ENCODE assay signal across 8 cellular contexts in genomic region chr19:677601-678380, GRCh38. TPM values are rescaled to one million over a fixed set of nuclear protein-coding genes. Genes with fewer than 3 reads are reported as not detected.
A peak's percentile ranks its signal among the peaks of the same experiment; 100 is the strongest.
DNase-seq lines count a peak whose midpoint lies in the region; FAIRE-seq and TF ChIP-seq lines count a peak whose summit lies in the region.

No MANE protein-coding gene starts in this region.

- no peak overlapping the region for H2BK12ac ChIP-seq in neuronal stem cell (ENCODE audit: low read length)

- peaks cover 0 to 3% (median 2%) of the 10 kb centered on the region in 7 donors for H3K9me3 Mint-ChIP-seq in CD14-positive monocyte
- no peaks in the 10 kb centered on the region for H3K9me3 Mint-ChIP-seq in chondrocyte (ENCODE audit: low read depth)

- H3K4me1 Mint-ChIP-seq in CD14-positive monocyte (peaks cover 48% of the 10 kb centered on the region), chondrocyte (ENCODE audit: low read depth) (peaks cover 32% of the 10 kb centered on the region)

- H3K27ac ChIP-seq in neuronal stem cell (replicated peaks; ENCODE audit: low read length) (no peak overlapping the region), small intestine (ENCODE audit: low read depth in 1 of 2, low read length in 1 of 2) (peak overlapping the region in 1 of 2 donors; percentile 1)

- H3K18ac ChIP-seq in neuronal stem cell (ENCODE audit: low read length), result no peak overlapping the region

- peaks cover 6% of the 10 kb centered on the region for H3K79me1 ChIP-seq in neuronal stem cell (ENCODE audit: low read depth, low read length)

- no peak for TF ChIP-seq RAD21 in Ishikawa (IDR thresholded peaks at IDR 0.05; ENCODE audit: low read depth)

- no peak overlapping the region for H2BK5ac ChIP-seq in neuronal stem cell (ENCODE audit: low read length)

- H2BK120ac ChIP-seq in neuronal stem cell (ENCODE audit: low read depth, low read length), result no peak overlapping the region

- H3K4me1 ChIP-seq in neuronal stem cell (ENCODE audit: control insufficient read depth in 2 of 2, insufficient read depth in 1 of 2, low read depth in 1 of 2, low read length in 2 of 2), result peaks cover 14 to 25% of the 10 kb centered on the region in 2 donors
- peaks cover 0 to 7% of the 10 kb centered on the region in 2 donors for H3K4me1 ChIP-seq in small intestine (ENCODE audit: control insufficient read depth in 2 of 2, insufficient read depth in 1 of 2, low read depth in 1 of 2, low read length in 1 of 2)

- H3K9me3 ChIP-seq in neuronal stem cell (replicated peaks in 1 of 2; ENCODE audit: control insufficient read depth in 2 of 2, insufficient read depth in 1 of 2, low read depth in 1 of 2, low read length in 2 of 2) (no peaks in the 10 kb centered on the region), small intestine (ENCODE audit: control insufficient read depth, low read depth) (no peaks in the 10 kb centered on the region)

- intact Hi-C loops in CD14-positive monocyte (cut with micrococcal nuclease), result no loop called here

- peak overlapping the region; percentile 56 for H3K14ac ChIP-seq in neuronal stem cell (ENCODE audit: low read length)

- no peak; the same call in 1 of the 2 replicates for TF ChIP-seq EP300 in Ishikawa (IDR thresholded peaks at IDR 0.05; ENCODE audit: borderline replicate concordance)

- H3K27ac Mint-ChIP-seq in CD14-positive monocyte (no peak overlapping the region), chondrocyte (ENCODE audit: unreplicated experiment) (peak overlapping the region; percentile 95)

- H3K23ac ChIP-seq in neuronal stem cell (ENCODE audit: low read depth, low read length, poor library complexity), result no peak overlapping the region

- peak overlapping the region; percentile 74 for H2AK5ac ChIP-seq in neuronal stem cell (ENCODE audit: low read depth, low read length)

- no peak overlapping the region for H3K4me2 ChIP-seq in neuronal stem cell (ENCODE audit: insufficient read depth, low read length, poor library complexity, severe bottlenecking)

- peaks cover 2 to 18% (median 18%) of the 10 kb centered on the region in 3 experiments for H3K27me3 ChIP-seq in neuronal stem cell (ENCODE audit: control insufficient read depth in 3 of 3, insufficient read depth in 3 of 3, low read depth in 1 of 3, low read length in 3 of 3)
- H3K27me3 ChIP-seq in small intestine (ENCODE audit: control insufficient read depth in 2 of 2, insufficient read depth in 2 of 2, low read length in 2 of 2), result peaks cover 0 to 9% of the 10 kb centered on the region in 2 donors

- no CpG with 5 or more reads among the region's 21 CpGs for WGBS in neuronal stem cell (ENCODE audit: extremely low coverage in 2 of 2, insufficient read length in 2 of 2, insufficient replicate concordance in 1 of 2), 2 donors
- WGBS in small intestine, 3 donors, result 29 to 51% (median 31%) methylated on average over 19 to 21 of the region's 21 CpGs

- peaks cover 14 to 46% (median 32%) of the 10 kb centered on the region in 3 donors for H3K27me3 Mint-ChIP-seq in CD14-positive monocyte (ENCODE audit: low read depth in 3 of 3)
- H3K27me3 Mint-ChIP-seq in chondrocyte (ENCODE audit: low read depth), result no peaks in the 10 kb centered on the region

- peak overlapping the region; percentile 67 for H2BK15ac ChIP-seq in neuronal stem cell (ENCODE audit: low read length)

- H3K4me3 ChIP-seq in neuronal stem cell (ENCODE audit: low read length in 2 of 2), result no peak overlapping the region
- no peak overlapping the region for H3K4me3 ChIP-seq in small intestine (ENCODE audit: low read depth in 1 of 2, low read length in 2 of 2)

- H3K36me3 ChIP-seq in neuronal stem cell (replicated peaks in 1 of 2; ENCODE audit: control insufficient read depth in 2 of 2, insufficient read depth in 2 of 2, low read length in 2 of 2) (no peaks in the 10 kb centered on the region), small intestine (ENCODE audit: control insufficient read depth in 2 of 2, insufficient read depth in 2 of 2, low read length in 2 of 2) (no peaks in the 10 kb centered on the region)

- DNase-seq in CD14-positive monocyte (ENCODE audit: low spot score) (no peak), chondrocyte (ENCODE audit: low spot score) (peak; percentile 92), neuronal stem cell (ENCODE audit: low spot score) (no peak), frontal cortex (ENCODE audit: low spot score in 2 of 2) (no peak), small intestine (no peak), cerebellar cortex (ENCODE audit: low spot score) (no peak)
- DNase-seq in activated CD4-positive, alpha-beta T cell treated with anti-CD3 and anti-CD28 coated beads, Interleukin-2, amount 50 U/mL, for 1 hour, result no peak

- FAIRE-seq in frontal cortex (lab: Jason Lieb, UNC) (no peak), small intestine (lab: Jason Lieb, UNC) (no peak)

- H3K9ac ChIP-seq in neuronal stem cell (ENCODE audit: low read depth, low read length, poor library complexity), result peak overlapping the region; percentile 77

- no peak overlapping the region for H4K8ac ChIP-seq in neuronal stem cell (ENCODE audit: low read depth, low read length)

- H3K36me3 Mint-ChIP-seq in CD14-positive monocyte (peaks cover 3 to 4% of the 10 kb centered on the region in 2 donors), chondrocyte (ENCODE audit: low read depth) (peaks cover 4% of the 10 kb centered on the region)

- H2AFZ ChIP-seq in neuronal stem cell (ENCODE audit: low read length), result no peak overlapping the region

- no peak overlapping the region for H4K91ac ChIP-seq in neuronal stem cell (ENCODE audit: low read depth, low read length, poor library complexity)

- peak overlapping the region; percentile 16 to 57 for H3K4me3 Mint-ChIP-seq in CD14-positive monocyte
- H3K4me3 Mint-ChIP-seq in chondrocyte (ENCODE audit: unreplicated experiment), result peak overlapping the region; percentile 75

- no peak for TF ChIP-seq CTCF in CD14-positive monocyte (IDR thresholded peaks at IDR 0.05)
- no peak for TF ChIP-seq CTCF in chondrocyte (IDR thresholded peaks at IDR 0.05)

- no peak overlapping the region for H3K4ac ChIP-seq in neuronal stem cell (ENCODE audit: low read length)

TF ChIP-seq in Ishikawa, 13 proteins besides CTCF, POLR2A, EP300 and RAD21:
- TF ChIP-seq USF1 (IDR thresholded peaks at IDR 0.05), result no peak
- TF ChIP-seq MAX (IDR thresholded peaks at IDR 0.05), result peak; percentile 4; the same call in 1 of the 2 replicates
- TF ChIP-seq ZBTB7A (IDR thresholded peaks at IDR 0.05; ENCODE audit: low read depth), result no peak
- TF ChIP-seq YY1 (IDR thresholded peaks at IDR 0.05; ENCODE audit: low read depth), result no peak
- TF ChIP-seq TEAD4 (IDR thresholded peaks at IDR 0.05), result no peak
TF ChIP-seq in Ishikawa: peak in this region for 1.

RNA-seq across cellular contexts. Expression of gene FSTL3, which starts 1.6 kb away (rescaled TPM):
- polyA plus RNA-seq in CD14-positive monocyte (1 to 10 TPM; 2.5 to 5.2 TPM), small intestine (10 to 100 TPM in 1 of 3 donors, 1 to 10 TPM in 2; 4.0 to 30.0 (median 5.4) TPM)
- total RNA-seq in chondrocyte (267 to 316 TPM (median 312 TPM) in 3 replicates), frontal cortex (2.0 TPM)
- 6.2 TPM for polyA plus RNA-seq in neuronal stem cell (2013, experiment 1 of 2)
- polyA plus RNA-seq in neuronal stem cell (2013, experiment 2 of 2), result 6.2 TPM

RNA-seq across cellular contexts. Expression of gene RNF126, which starts 14.8 kb away (rescaled TPM):
- polyA plus RNA-seq in CD14-positive monocyte, result 10 to 100 TPM; 29.1 to 31.6 TPM
- 29.3 to 36.3 TPM (median 29.5 TPM) in 3 replicates for total RNA-seq in chondrocyte
- 59.4 TPM for polyA plus RNA-seq in neuronal stem cell (2013, experiment 1 of 2)
- polyA plus RNA-seq in neuronal stem cell (2013, experiment 2 of 2), result 57.6 TPM
- total RNA-seq in frontal cortex, result 17.5 TPM
- polyA plus RNA-seq in small intestine, result 10 to 100 TPM; 54.4 to 60.2 (median 56.5) TPM

RNA-seq across cellular contexts. Expression of gene PRSS57, which starts 17.5 kb away (rescaled TPM):
- polyA plus RNA-seq in CD14-positive monocyte (1 to 10 TPM in 1 of 2 donors, under 1 TPM in 1; 0.78 to 1.4 TPM), small intestine (not detected)
- total RNA-seq in chondrocyte (not detected in 3 replicates), frontal cortex (not detected)
- 0.03 TPM for polyA plus RNA-seq in neuronal stem cell (2013, experiment 1 of 2)
- polyA plus RNA-seq in neuronal stem cell (2013, experiment 2 of 2), result 0.06 TPM

RNA-seq across cellular contexts. Expression of gene PALM, which starts 30.9 kb away (rescaled TPM):
- polyA plus RNA-seq in CD14-positive monocyte (not detected), small intestine (10 to 100 TPM; 17.9 to 37.6 (median 32.6) TPM)
- total RNA-seq in chondrocyte (166 to 182 TPM (median 175 TPM) in 3 replicates), frontal cortex (87.2 TPM)
- 66.5 TPM for polyA plus RNA-seq in neuronal stem cell (2013, experiment 1 of 2)
- polyA plus RNA-seq in neuronal stem cell (2013, experiment 2 of 2), result 68.9 TPM

RNA-seq across cellular contexts. Expression of gene FGF22, which starts 38.1 kb away (rescaled TPM):
- polyA plus RNA-seq in CD14-positive monocyte (not detected), small intestine (under 1 TPM in 1 of 3 donors, not detected in 2; 0.30 TPM)
- total RNA-seq in chondrocyte (not detected in 3 replicates), frontal cortex (under 0.01 TPM)
- polyA plus RNA-seq in neuronal stem cell (2013, experiment 1 of 2), result 0.78 TPM
- polyA plus RNA-seq in neuronal stem cell (2013, experiment 2 of 2), result 0.66 TPM

Comparison
In these comparisons a context has a peak if more than half of its experiments do, and no peak if none do; other contexts are left out.
1. RNA of gene FSTL3, which starts 1.6 kb away (total RNA-seq): 267 to 316 TPM in chondrocyte; 2.0 TPM in frontal cortex (single experiment); every median in the first group is over 10 times any median in the second.